Comparison of ENCODE assay signal across 1 cellular context in the genomic region with DNA sequence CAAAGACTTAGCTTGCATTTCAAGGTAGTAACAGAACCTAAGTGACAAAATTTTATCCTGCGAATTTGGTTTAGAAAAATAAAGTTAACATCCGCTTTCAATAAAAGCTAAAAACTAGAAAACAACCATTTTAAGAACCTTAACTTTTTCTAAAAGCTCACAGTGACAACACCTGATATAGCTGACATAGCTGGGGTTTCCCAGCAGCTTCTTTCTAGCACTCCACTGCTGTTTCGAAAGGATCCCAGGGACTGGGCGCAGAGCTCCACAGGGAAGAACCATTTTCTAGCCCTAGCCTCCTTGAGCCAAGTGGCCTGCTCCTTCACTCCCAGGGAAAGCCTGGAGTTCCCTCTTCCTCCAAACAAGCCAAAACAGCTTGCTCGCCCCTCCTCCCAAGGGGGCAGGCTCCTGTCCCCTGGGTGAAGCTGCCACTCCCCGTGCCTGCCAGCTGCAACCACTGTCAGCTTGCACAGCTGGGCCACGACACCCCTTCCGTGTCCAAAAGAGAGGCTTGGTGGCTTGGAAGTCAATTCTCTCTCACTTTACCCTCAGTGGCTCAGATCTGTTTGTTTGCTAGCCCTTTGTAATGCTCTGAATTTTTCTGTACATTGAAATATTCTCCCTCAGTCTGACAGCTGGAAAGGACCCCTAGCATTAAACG.
TF ChIP-seq lines count a peak whose summit lies in the region.

No MANE protein-coding gene starts in this region.

TF ChIP-seq in SK-N-SH treated with all-trans-retinoic acid at 6 μM for 48 hours, 23 proteins besides CTCF, POLR2A, EP300 and RAD21 (continued from another document):
- TF ChIP-seq, protein P1, sequence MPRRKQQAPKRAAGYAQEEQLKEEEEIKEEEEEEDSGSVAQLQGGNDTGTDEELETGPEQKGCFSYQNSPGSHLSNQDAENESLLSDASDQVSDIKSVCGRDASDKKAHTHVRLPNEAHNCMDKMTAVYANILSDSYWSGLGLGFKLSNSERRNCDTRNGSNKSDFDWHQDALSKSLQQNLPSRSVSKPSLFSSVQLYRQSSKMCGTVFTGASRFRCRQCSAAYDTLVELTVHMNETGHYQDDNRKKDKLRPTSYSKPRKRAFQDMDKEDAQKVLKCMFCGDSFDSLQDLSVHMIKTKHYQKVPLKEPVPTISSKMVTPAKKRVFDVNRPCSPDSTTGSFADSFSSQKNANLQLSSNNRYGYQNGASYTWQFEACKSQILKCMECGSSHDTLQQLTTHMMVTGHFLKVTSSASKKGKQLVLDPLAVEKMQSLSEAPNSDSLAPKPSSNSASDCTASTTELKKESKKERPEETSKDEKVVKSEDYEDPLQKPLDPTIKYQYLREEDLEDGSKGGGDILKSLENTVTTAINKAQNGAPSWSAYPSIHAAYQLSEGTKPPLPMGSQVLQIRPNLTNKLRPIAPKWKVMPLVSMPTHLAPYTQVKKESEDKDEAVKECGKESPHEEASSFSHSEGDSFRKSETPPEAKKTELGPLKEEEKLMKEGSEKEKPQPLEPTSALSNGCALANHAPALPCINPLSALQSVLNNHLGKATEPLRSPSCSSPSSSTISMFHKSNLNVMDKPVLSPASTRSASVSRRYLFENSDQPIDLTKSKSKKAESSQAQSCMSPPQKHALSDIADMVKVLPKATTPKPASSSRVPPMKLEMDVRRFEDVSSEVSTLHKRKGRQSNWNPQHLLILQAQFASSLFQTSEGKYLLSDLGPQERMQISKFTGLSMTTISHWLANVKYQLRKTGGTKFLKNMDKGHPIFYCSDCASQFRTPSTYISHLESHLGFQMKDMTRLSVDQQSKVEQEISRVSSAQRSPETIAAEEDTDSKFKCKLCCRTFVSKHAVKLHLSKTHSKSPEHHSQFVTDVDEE (CRISPR knock-in tag; IDR thresholded peaks at IDR 0.05) = no peak
- TF ChIP-seq ESRRG (CRISPR knock-in tag; IDR thresholded peaks at IDR 0.05) (no peak), TOX (CRISPR knock-in tag; IDR thresholded peaks at IDR 0.05; ENCODE audit: borderline replicate concordance) (no peak)
